In the genomic region with DNA sequence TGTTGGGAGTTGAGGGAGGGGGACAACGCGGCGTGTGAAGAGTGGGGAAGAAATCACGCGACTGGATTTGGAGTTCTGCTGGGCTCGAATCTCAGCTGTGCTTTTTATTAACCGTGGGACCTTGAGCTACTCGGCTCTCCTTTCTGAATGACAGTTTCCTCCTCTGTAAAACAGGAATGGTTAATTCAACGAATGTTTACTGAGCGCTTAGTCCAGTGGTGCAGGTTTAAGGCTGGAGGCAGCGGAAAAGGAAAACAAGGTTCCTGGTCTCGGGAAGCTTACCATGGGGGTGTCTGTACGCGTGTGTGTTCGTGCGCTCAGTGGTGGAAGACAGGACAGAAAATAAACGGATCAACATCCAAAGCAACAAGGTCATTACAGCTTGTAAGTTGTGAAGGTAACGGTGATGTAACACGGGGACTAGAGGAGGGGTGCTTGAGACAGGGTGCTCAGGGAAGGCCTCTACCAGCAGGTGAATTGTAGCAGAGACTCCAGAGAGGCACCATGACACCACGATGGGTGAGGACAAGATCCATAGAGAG, we compare ENCODE assay signal across 8 cellular contexts. TPM values are rescaled to one million over a fixed set of nuclear protein-coding genes. Genes with fewer than 3 reads are reported as not detected.
A peak's percentile ranks its signal among the peaks of the same experiment; 100 is the strongest.
DNase-seq lines count a peak whose midpoint lies in the region; ATAC-seq and TF ChIP-seq lines count a peak whose summit lies in the region.

No MANE protein-coding gene starts in this region.

- H3K9me3 ChIP-seq in mesodermal cell (ENCODE audit: control insufficient read depth, low read length): no peaks in the 10 kb centered on the region

- ATAC-seq in stimulated activated naive CD8-positive, alpha-beta T cell treated with anti-CD3 and anti-CD28 coated beads, Interleukin-15, Interleukin-2, amounts not matched to agents 100 U/mL and 50 U/mL, for 24 hours: no peak

- H3K4me3 Mint-ChIP-seq in stimulated activated naive CD8-positive, alpha-beta T cell treated with anti-CD3 and anti-CD28 coated beads, Interleukin-15, Interleukin-2, amounts not matched to agents 100 ng/mL and 50 ng/mL, for 24 hours: peak overlapping the region; percentile 38

- peaks cover 13% of the 10 kb centered on the region for H3K4me1 Mint-ChIP-seq in stimulated activated naive CD8-positive, alpha-beta T cell treated with anti-CD3 and anti-CD28 coated beads, Interleukin-15, Interleukin-2, amounts not matched to agents 100 ng/mL and 50 ng/mL, for 24 hours (ENCODE audit: low read depth)

- no peak for DNase-seq in stimulated activated naive CD8-positive, alpha-beta T cell treated with anti-CD3 and anti-CD28 coated beads, Interleukin-15, Interleukin-2, amounts not matched to agents 100 U/mL and 50 U/mL, for 24 hours
- peak; percentile 22 for DNase-seq in astrocyte of the spinal cord (ENCODE audit: low read depth, low spot score)
- DNase-seq in RKO (ENCODE audit: low spot score): no peak
- DNase-seq in GM19238 (ENCODE audit: insufficient read length, low spot score): no peak
- DNase-seq in OCI-M1 (lab: John Stamatoyannopoulos, UW): no peak
- no peak for DNase-seq in cerebellar cortex (ENCODE audit: low spot score)

- peak overlapping the region; percentile 28 for H3K4me3 ChIP-seq in astrocyte of the spinal cord (ENCODE audit: low read depth, low read length)
- H3K4me3 ChIP-seq in mesodermal cell (ENCODE audit: extremely low read depth, insufficient read depth, low read length, poor library complexity, severe bottlenecking): peak overlapping the region; percentile 36

- no peak overlapping the region for H3K27ac ChIP-seq in mesodermal cell (ENCODE audit: low read depth, low read length, severe bottlenecking)

- H3K4me1 ChIP-seq in mesodermal cell (ENCODE audit: control insufficient read depth, insufficient read depth, low read length, poor library complexity, severe bottlenecking): peaks cover 15% of the 10 kb centered on the region

- H3K27ac Mint-ChIP-seq in stimulated activated naive CD8-positive, alpha-beta T cell treated with anti-CD3 and anti-CD28 coated beads, Interleukin-15, Interleukin-2, amounts not matched to agents 100 ng/mL and 50 ng/mL, for 24 hours: no peak overlapping the region

- in situ Hi-C loops in astrocyte of the spinal cord (cut with HindIII; ENCODE audit: low sequenced_read_pairs): no loop called here

- no peak for TF ChIP-seq CTCF in astrocyte of the spinal cord (IDR thresholded peaks at IDR 0.05; ENCODE audit: low read depth, low read length)

- H3K36me3 ChIP-seq in mesodermal cell (ENCODE audit: control insufficient read depth, insufficient read depth, low read length): no peaks in the 10 kb centered on the region

- WGBS in mesodermal cell (ENCODE audit: insufficient coverage in 2 of 2), 2 experiments: 17 to 27% methylated on average over 14 to 19 of the region's 20 CpGs

- no peaks in the 10 kb centered on the region for H3K9me3 Mint-ChIP-seq in stimulated activated naive CD8-positive, alpha-beta T cell treated with anti-CD3 and anti-CD28 coated beads, Interleukin-15, Interleukin-2, amounts not matched to agents 100 ng/mL and 50 ng/mL, for 24 hours

- H3K36me3 Mint-ChIP-seq in stimulated activated naive CD8-positive, alpha-beta T cell treated with anti-CD3 and anti-CD28 coated beads, Interleukin-15, Interleukin-2, amounts not matched to agents 100 ng/mL and 50 ng/mL, for 24 hours (ENCODE audit: low read depth): no peaks in the 10 kb centered on the region

- H3K27me3 Mint-ChIP-seq in stimulated activated naive CD8-positive, alpha-beta T cell treated with anti-CD3 and anti-CD28 coated beads, Interleukin-15, Interleukin-2, amounts not matched to agents 100 ng/mL and 50 ng/mL, for 24 hours: peaks cover 71% of the 10 kb centered on the region

RNA-seq across cellular contexts. Expression of gene EIF4E1B, which starts 0.3 kb away (rescaled TPM):
- not detected for polyA plus RNA-seq in mesodermal cell (2013, experiment 1 of 2)
- not detected for polyA plus RNA-seq in mesodermal cell (2013, experiment 2 of 2)

RNA-seq across cellular contexts. Expression of gene SNCB, which starts 0.4 kb away (rescaled TPM):
- polyA plus RNA-seq in mesodermal cell (2013, experiment 1 of 2): not detected
- polyA plus RNA-seq in mesodermal cell (2013, experiment 2 of 2): not detected

RNA-seq across cellular contexts. Expression of gene TSPAN17, which starts 16.5 kb away (rescaled TPM):
- polyA plus RNA-seq in mesodermal cell (2013, experiment 1 of 2): 37.5 TPM
- 30.0 TPM for polyA plus RNA-seq in mesodermal cell (2013, experiment 2 of 2)

RNA-seq across cellular contexts. Expression of gene GPRIN1, which starts 20.8 kb away (rescaled TPM):
- 2.4 TPM for polyA plus RNA-seq in mesodermal cell (2013, experiment 1 of 2)
- 1.6 TPM for polyA plus RNA-seq in mesodermal cell (2013, experiment 2 of 2)
